ENCODE assay signal across 10 cellular contexts in the genomic region with DNA sequence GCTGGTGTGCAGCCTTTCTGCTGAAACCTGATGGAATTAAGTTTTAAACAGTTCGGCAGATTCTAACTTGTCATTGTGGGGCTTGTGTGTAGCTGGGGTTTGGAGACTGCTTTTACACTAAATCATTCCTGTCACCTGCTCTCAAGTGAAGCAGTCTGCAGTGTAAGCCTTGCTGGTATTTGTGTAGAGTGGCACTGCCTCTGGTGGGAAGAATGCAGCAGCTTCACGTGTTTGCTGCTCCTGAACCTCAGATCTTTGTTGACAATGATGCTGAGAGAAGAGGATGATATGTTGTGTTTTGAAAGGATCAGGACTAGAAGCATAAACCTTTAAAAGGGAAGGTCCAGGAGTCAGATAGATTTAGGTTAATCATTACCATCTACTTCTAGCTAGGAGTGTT.
DNase-seq lines count a peak whose midpoint lies in the region; ATAC-seq and TF ChIP-seq lines count a peak whose summit lies in the region.
"Had no signal": no experiment of that assay in that cellular context is flagged by ENCODE, and none has a peak within 500 bp of the region (broad histone marks: within the 10 kb centered on the region; RNA-seq: fewer than 3 reads in every experiment).

No MANE protein-coding gene starts in this region.

- H3K4me3 ChIP-seq in GM23248 (no peak overlapping the region), astrocyte of the spinal cord (ENCODE audit: low read depth, low read length) (no peak overlapping the region)

- H4K20me1 ChIP-seq in GM23248 (ENCODE audit: insufficient read depth), result no peaks in the 10 kb centered on the region

- TF ChIP-seq CTCF in astrocyte of the spinal cord (IDR thresholded peaks at IDR 0.05; ENCODE audit: low read depth, low read length) (peak; percentile 47), GM13977 (IDR thresholded peaks at IDR 0.05; ENCODE audit: extremely low read depth, insufficient read depth, missing control alignments) (no peak)

- POLR2A ChIA-PET in activated CD4-positive, alpha-beta memory T cell treated with anti-CD3 and anti-CD28 coated beads for 36 hours (lab: Charles Lee), result no interaction called here

- intact Hi-C loops in activated CD4-positive, alpha-beta memory T cell treated with anti-CD3 and anti-CD28 coated beads for 36 hours (cut with micrococcal nuclease), result no loop called here

- no peaks in the 10 kb centered on the region for H3K27me3 Mint-ChIP-seq in activated CD4-positive, alpha-beta memory T cell treated with anti-CD3 and anti-CD28 coated beads for 36 hours

- H3K79me2 ChIP-seq in GM23248 (ENCODE audit: insufficient read depth), result peaks cover 12% of the 10 kb centered on the region; the same call in 1 of the 2 replicates

- no peaks in the 10 kb centered on the region for H3K9me3 ChIP-seq in GM23248 (ENCODE audit: low read depth)

- H3K9ac ChIP-seq in GM23248, result no peak overlapping the region

- CTCF ChIA-PET in activated CD4-positive, alpha-beta memory T cell treated with anti-CD3 and anti-CD28 coated beads for 36 hours (lab: Charles Lee), result no interaction called here

- no peak overlapping the region for H3K4me2 ChIP-seq in GM23248 (ENCODE audit: unreplicated experiment)

- in situ Hi-C loops in GM23248 (cut with MboI) (no loop called here), astrocyte of the spinal cord (cut with HindIII; ENCODE audit: low sequenced_read_pairs) (no loop called here), GM13977 (cut with MboI; ENCODE audit: low pct_unique_long_range_greater_than_20kb, low sequenced_read_pairs, unreplicated experiment) (no loop called here)

- no peaks in the 10 kb centered on the region for H3F3A ChIP-seq in GM23248 (ENCODE audit: insufficient read depth)

- DNase-seq in A172 (ENCODE audit: low spot score) (peak; percentile 14), GM23248 (peak; percentile 5), astrocyte of the spinal cord (ENCODE audit: low read depth, low spot score) (no peak), kidney tubule cell (ENCODE audit: low spot score) (peak; percentile 55), GDM1 (lab: John Stamatoyannopoulos, UW) (no peak), GM13977 (ENCODE audit: low spot score) (no peak)
- no peak for DNase-seq in activated CD4-positive, alpha-beta memory T cell treated with anti-CD3 and anti-CD28 coated beads for 36 hours
- DNase-seq: activated gamma-delta T cell treated with Interleukin-2 at 50 U/mL for 16 hours, NCI-H146 had no signal

- no peaks in the 10 kb centered on the region for H3K9me2 ChIP-seq in GM23248 (ENCODE audit: insufficient read depth)

- peaks cover 11% of the 10 kb centered on the region for H3K4me1 ChIP-seq in GM23248 (ENCODE audit: insufficient read depth)

- H2AFZ ChIP-seq in GM23248, result no peak overlapping the region

- no peak overlapping the region for H3K27ac Mint-ChIP-seq in activated CD4-positive, alpha-beta memory T cell treated with anti-CD3 and anti-CD28 coated beads for 36 hours

- WGBS in GM23248 (ENCODE audit: low coverage in 1 of 2, low lambda C conversion rate in 2 of 2, missing lambda C conversion rate in 2 of 2), 2 experiments, result 96 to 98% methylated on average over 2 of the region's 2 CpGs

- no peaks in the 10 kb centered on the region for H3K9me3 Mint-ChIP-seq in activated CD4-positive, alpha-beta memory T cell treated with anti-CD3 and anti-CD28 coated beads for 36 hours

- no peak for ATAC-seq in GM21390 (IDR thresholded peaks at IDR 0.05; ENCODE audit: unreplicated experiment)

- H3K36me3 ChIP-seq in GM23248 (ENCODE audit: low read depth), result no peaks in the 10 kb centered on the region

- peaks cover 3% of the 10 kb centered on the region for H3K4me1 Mint-ChIP-seq in activated CD4-positive, alpha-beta memory T cell treated with anti-CD3 and anti-CD28 coated beads for 36 hours (ENCODE audit: low read depth)

- H3K27ac ChIP-seq in GM23248, result no peak overlapping the region

- no peaks in the 10 kb centered on the region for H3K27me3 ChIP-seq in GM23248 (replicated peaks; ENCODE audit: insufficient read depth)

- H3K36me3 Mint-ChIP-seq in activated CD4-positive, alpha-beta memory T cell treated with anti-CD3 and anti-CD28 coated beads for 36 hours, result peaks cover 10% of the 10 kb centered on the region

- H3K4me3 Mint-ChIP-seq in activated CD4-positive, alpha-beta memory T cell treated with anti-CD3 and anti-CD28 coated beads for 36 hours, result no peak overlapping the region

Comparison
In these comparisons a context has a peak if more than half of its experiments do, and no peak if none do; other contexts are left out.
1. DNase-seq: peak in A172 (single experiment), GM23248 (single experiment) and kidney tubule cell (single experiment); none in astrocyte of the spinal cord (single experiment), activated CD4-positive, alpha-beta memory T cell treated with anti-CD3 and anti-CD28 coated beads for 36 hours (single experiment), GDM1 (single experiment) and GM13977 (single experiment).